ENCODE assay signal across 2 cellular contexts in the genomic region with DNA sequence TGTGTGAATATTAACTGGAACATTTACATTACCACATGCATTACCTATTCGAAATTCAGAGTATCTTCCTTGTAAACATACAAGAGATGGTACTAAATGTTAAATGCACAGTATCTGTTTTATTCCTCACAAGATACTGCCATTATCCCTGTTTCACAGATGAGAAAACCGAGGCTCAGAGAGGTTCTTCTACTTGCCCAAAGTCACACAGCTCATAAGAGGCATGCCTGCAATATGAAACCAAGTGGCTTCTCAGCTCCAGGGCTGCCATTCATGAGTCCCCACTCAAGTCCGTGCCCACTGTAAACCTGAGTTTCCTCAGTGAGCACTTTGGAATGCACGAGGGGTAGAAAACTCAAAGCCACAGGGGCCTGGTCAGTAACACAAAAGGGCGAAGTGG.
TF ChIP-seq lines count a peak whose summit lies in the region.

No MANE protein-coding gene starts in this region.

TF ChIP-seq in IMR-90, 13 proteins besides CTCF, POLR2A, EP300 and RAD21:
- TF ChIP-seq CEBPB (IDR thresholded peaks at IDR 0.05; ENCODE audit: low read depth, low read length) = no peak
- TF ChIP-seq BHLHE40 (IDR thresholded peaks at IDR 0.05; ENCODE audit: low read depth, low read length) = no peak
- TF ChIP-seq MXI1 (IDR thresholded peaks at IDR 0.05; ENCODE audit: borderline replicate concordance, low read depth, low read length) = no peak
- no peak for TF ChIP-seq RFX5 (IDR thresholded peaks at IDR 0.05; ENCODE audit: low read depth, low read length)
- no peak for TF ChIP-seq RCOR1 (IDR thresholded peaks at IDR 0.05; ENCODE audit: insufficient replicate concordance, low read length)
- TF ChIP-seq MAZ (IDR thresholded peaks at IDR 0.05; ENCODE audit: borderline replicate concordance, low read depth, low read length) = no peak
- TF ChIP-seq FOS (IDR thresholded peaks at IDR 0.05; ENCODE audit: low read depth, low read length) = no peak
- TF ChIP-seq, protein P1, sequence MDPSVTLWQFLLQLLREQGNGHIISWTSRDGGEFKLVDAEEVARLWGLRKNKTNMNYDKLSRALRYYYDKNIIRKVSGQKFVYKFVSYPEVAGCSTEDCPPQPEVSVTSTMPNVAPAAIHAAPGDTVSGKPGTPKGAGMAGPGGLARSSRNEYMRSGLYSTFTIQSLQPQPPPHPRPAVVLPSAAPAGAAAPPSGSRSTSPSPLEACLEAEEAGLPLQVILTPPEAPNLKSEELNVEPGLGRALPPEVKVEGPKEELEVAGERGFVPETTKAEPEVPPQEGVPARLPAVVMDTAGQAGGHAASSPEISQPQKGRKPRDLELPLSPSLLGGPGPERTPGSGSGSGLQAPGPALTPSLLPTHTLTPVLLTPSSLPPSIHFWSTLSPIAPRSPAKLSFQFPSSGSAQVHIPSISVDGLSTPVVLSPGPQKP (IDR thresholded peaks at IDR 0.05; ENCODE audit: borderline replicate concordance, low read depth, low read length) = no peak
- TF ChIP-seq MAFK (IDR thresholded peaks at IDR 0.05; ENCODE audit: low read depth, low read length) = no peak
- no peak for TF ChIP-seq USF2 (IDR thresholded peaks at IDR 0.05; ENCODE audit: low read depth, low read length)

TF ChIP-seq in HepG2, 621 proteins besides CTCF, POLR2A, EP300 and RAD21:
- TF ChIP-seq ZNF558 (CRISPR knock-in tag; IDR thresholded peaks at IDR 0.05; ENCODE audit: borderline replicate concordance) (no peak), ZNF768 (CRISPR knock-in tag; IDR thresholded peaks at IDR 0.05) (peak; percentile 80)
